8 cellular contexts compared by ENCODE assay signal in genomic region chr19:44071824-44072542, GRCh38. TPM values are rescaled to one million over a fixed set of nuclear protein-coding genes. Genes with fewer than 3 reads are reported as not detected.
DNase-seq lines count a peak whose midpoint lies in the region; ATAC-seq lines count a peak whose summit lies in the region.

Gene ZNF284 (plus strand): TSS chr19:44072159. CDS start chr19:44076390, 4,231 bp downstream.

- DNase-seq in A172 (ENCODE audit: low spot score): peak; percentile 82
- DNase-seq in NCI-H345 (lab: John Stamatoyannopoulos, UW): peak; percentile 88
- DNase-seq in activated CD4-positive, alpha-beta T cell treated with anti-CD3 and anti-CD28 coated beads for 4 hours: peak; percentile 78 to 86
- peak; percentile 57 to 60 for DNase-seq in stimulated activated CD4-positive, alpha-beta T cell treated with anti-CD3 and anti-CD28 coated beads, Interleukin-1b, Interleukin-23, amount 100 ng/mL, for 1 hour (ENCODE audit: low read depth in 2 of 2)

- ATAC-seq in GM18520 (IDR thresholded peaks at IDR 0.05; ENCODE audit: unreplicated experiment): peak; percentile 83
- peak; percentile 93 for ATAC-seq in HG03103 (IDR thresholded peaks at IDR 0.05; ENCODE audit: low read depth, unreplicated experiment)

- H3K27ac ChIP-seq in cingulate gyrus (ENCODE audit: low read depth, low read length): peak within 1 kb of the TSS; percentile 30
- H3K27ac ChIP-seq in layer of hippocampus (ENCODE audit: low read depth, low read length): peak within 1 kb of the TSS; percentile 0

- H3K27me3 ChIP-seq in layer of hippocampus (ENCODE audit: control insufficient read depth, insufficient read depth, low read length): no peaks in the 10 kb centered on the region

RNA-seq across cellular contexts. Expression of gene ZNF284, which starts in this region (rescaled TPM):
- total RNA-seq in A172 (2014; rRNA removed; shearing (Covaris generic)): 1.1 and 2.6 TPM in 2 replicates

Comparison
In these comparisons a context has a peak if more than half of its experiments do, and no peak if none do; other contexts are left out.
1. Peak in every context shown above with its lines: DNase-seq, ATAC-seq and H3K27ac ChIP-seq.